16 cellular contexts compared by ENCODE assay signal in genomic region chr7:95436407-95436806, GRCh38. TPM values are rescaled to one million over a fixed set of nuclear protein-coding genes. Genes with fewer than 3 reads are reported as not detected.
DNase-seq lines count a peak whose midpoint lies in the region; ATAC-seq and TF ChIP-seq lines count a peak whose summit lies in the region.
"Had no signal": no experiment of that assay in that cellular context is flagged by ENCODE, and none has a peak within 500 bp of the region (broad histone marks: within the 10 kb centered on the region; RNA-seq: fewer than 3 reads in every experiment).

No MANE protein-coding gene starts in this region.

- H3K4me3 ChIP-seq in Caco-2 (ENCODE audit: low read depth, low read length): no peak overlapping the region

- CTCF ChIA-PET in Caco-2 (lab: Charles Lee): interaction anchor here (1.2 kb wide), 1 partner anchor 40 kb away, joined by 6 read pairs; the partner anchor contains the start of gene PON3

- H3K9me3 ChIP-seq in Caco-2: no peaks in the 10 kb centered on the region
- H3K9me3 ChIP-seq in T-helper 17 cell (ENCODE audit: control insufficient read depth, low read length, poor library complexity, severe bottlenecking): no peaks in the 10 kb centered on the region

- H3K27ac Mint-ChIP-seq in Caco-2 (ENCODE audit: unreplicated experiment): no peak overlapping the region
- no peak overlapping the region for H3K27ac Mint-ChIP-seq in central memory CD8-positive, alpha-beta T cell (ENCODE audit: low read depth)
- H3K27ac Mint-ChIP-seq in mesothelial cell of epicardium: peak overlapping the region; percentile 64
- peak overlapping the region; percentile 72 for H3K27ac Mint-ChIP-seq in type B pancreatic cell
- no peak overlapping the region for H3K27ac Mint-ChIP-seq in T-helper 17 cell
- H3K27ac Mint-ChIP-seq: CD8-positive, alpha-beta T cell; HFFc6 had no signal

- peaks cover 27% of the 10 kb centered on the region for H3K4me1 Mint-ChIP-seq in Caco-2 (ENCODE audit: low read depth, unreplicated experiment)
- H3K4me1 Mint-ChIP-seq in central memory CD8-positive, alpha-beta T cell: peaks cover 12% of the 10 kb centered on the region
- H3K4me1 Mint-ChIP-seq in mesothelial cell of epicardium: peaks cover 18% of the 10 kb centered on the region
- peaks cover 35% of the 10 kb centered on the region for H3K4me1 Mint-ChIP-seq in type B pancreatic cell (ENCODE audit: unreplicated experiment)
- H3K4me1 Mint-ChIP-seq in T-helper 17 cell: peaks cover 16% of the 10 kb centered on the region

- no peak for DNase-seq in Caco-2
- no peak for DNase-seq in central memory CD8-positive, alpha-beta T cell (ENCODE audit: low spot score in 2 of 2)
- DNase-seq in mesothelial cell of epicardium (ENCODE audit: low spot score in 2 of 2, unreplicated experiment in 2 of 2): no peak
- DNase-seq in type B pancreatic cell (ENCODE audit: extremely low spot score, unreplicated experiment): no peak
- no peak for DNase-seq in T-helper 17 cell
- DNase-seq in NCI-H69 (lab: John Stamatoyannopoulos, UW): no peak
- DNase-seq: CD8-positive, alpha-beta T cell; DMS79 treated with DMSO at 0.1 percent for 48 hours; HFFc6; NCI-H1105; NCI-H187; NCI-H226; PC-3 had no signal

- intact Hi-C loops in Caco-2 (cut with micrococcal nuclease; ENCODE audit: unreplicated experiment): no loop called here

- H3K4me3 Mint-ChIP-seq in Caco-2 (ENCODE audit: unreplicated experiment) (peak overlapping the region; percentile 91), mesothelial cell of epicardium (no peak overlapping the region), type B pancreatic cell (no peak overlapping the region), T-helper 17 cell (no peak overlapping the region)
- H3K4me3 Mint-ChIP-seq in central memory CD8-positive, alpha-beta T cell: peak overlapping the region; percentile 85
- H3K4me3 Mint-ChIP-seq: HFFc6 had no signal

- peaks cover 51% of the 10 kb centered on the region for H3K4me1 ChIP-seq in Caco-2

- H3K36me3 Mint-ChIP-seq in Caco-2 (ENCODE audit: insufficient read depth, unreplicated experiment) (peaks cover 22% of the 10 kb centered on the region), mesothelial cell of epicardium (peaks cover 12% of the 10 kb centered on the region), type B pancreatic cell (peaks cover 12% of the 10 kb centered on the region), T-helper 17 cell (ENCODE audit: low read depth) (peaks cover 3% of the 10 kb centered on the region)
- peaks cover 3% of the 10 kb centered on the region for H3K36me3 Mint-ChIP-seq in central memory CD8-positive, alpha-beta T cell (ENCODE audit: insufficient read depth)

- no peaks in the 10 kb centered on the region for H3K9me3 Mint-ChIP-seq in Caco-2 (ENCODE audit: unreplicated experiment)
- H3K9me3 Mint-ChIP-seq in central memory CD8-positive, alpha-beta T cell: no peaks in the 10 kb centered on the region
- H3K9me3 Mint-ChIP-seq in mesothelial cell of epicardium: peaks cover 4% of the 10 kb centered on the region
- H3K9me3 Mint-ChIP-seq in type B pancreatic cell: peaks cover 3% of the 10 kb centered on the region
- H3K9me3 Mint-ChIP-seq: CD8-positive, alpha-beta T cell; HFFc6 had no signal

- ATAC-seq in central memory CD8-positive, alpha-beta T cell (replicated peaks; ENCODE audit: extremely low read depth, poor library complexity, severe bottlenecking): no peak
- ATAC-seq in T-helper 17 cell (no peak), GM19035 (IDR thresholded peaks at IDR 0.05; ENCODE audit: unreplicated experiment) (no peak)
- ATAC-seq: CD8-positive, alpha-beta T cell; PC-3 had no signal

- POLR2A ChIA-PET in Caco-2 (lab: Charles Lee): no interaction called here

- H3K36me3 ChIP-seq in Caco-2 (ENCODE audit: control insufficient read depth, insufficient read depth, low read length): no peaks in the 10 kb centered on the region

- TF ChIP-seq CTCF in Caco-2 (IDR thresholded peaks at IDR 0.05; ENCODE audit: insufficient read depth in 1 of 2, low read depth in 1 of 2, low read length in 1 of 2, severe bottlenecking in 1 of 2, unreplicated experiment in 1 of 2) (no peak), mesothelial cell of epicardium (IDR thresholded peaks at IDR 0.05; ENCODE audit: unreplicated experiment) (no peak), type B pancreatic cell (conservative IDR thresholded peaks at IDR 0.05) (no peak)

- H3K27me3 Mint-ChIP-seq in Caco-2 (ENCODE audit: insufficient read depth, unreplicated experiment) (no peaks in the 10 kb centered on the region), mesothelial cell of epicardium (ENCODE audit: low read depth) (no peaks in the 10 kb centered on the region), type B pancreatic cell (no peaks in the 10 kb centered on the region), T-helper 17 cell (no peaks in the 10 kb centered on the region)
- no peaks in the 10 kb centered on the region for H3K27me3 Mint-ChIP-seq in central memory CD8-positive, alpha-beta T cell

- no peaks in the 10 kb centered on the region for H3K27me3 ChIP-seq in Caco-2 (replicated peaks; ENCODE audit: control insufficient read depth, insufficient read depth, low read length)

- BruUV-seq in Caco-2 (replicated peaks; lab: Mats Ljungman, UMichigan): no TSS peak

RNA-seq across cellular contexts. Expression of gene PON2, which starts 1.6 kb away (rescaled TPM):
- total RNA-seq in Caco-2 (2022) (140 and 141 TPM in 2 replicates), mesothelial cell of epicardium (113 to 115 TPM (median 114 TPM) in 3 replicates), type B pancreatic cell (ENCODE audit: low replicate concordance) (45.4 and 79.2 TPM in 2 replicates), T-helper 17 cell (1 to 10 TPM; 6.3 to 8.2 TPM)

RNA-seq across cellular contexts. Expression of gene PON3, which starts 40.2 kb away (rescaled TPM):
- total RNA-seq in Caco-2 (2022) (13.4 and 15.0 TPM in 2 replicates), mesothelial cell of epicardium (not detected in 3 replicates), type B pancreatic cell (ENCODE audit: low replicate concordance) (0.17 and 1.2 TPM in 2 replicates), T-helper 17 cell (not detected)
- total RNA-seq: CD8-positive, alpha-beta T cell; G401; H4; HFFc6; PC-3 had no signal

RNA-seq across cellular contexts. Expression of gene ASB4, which starts 49.3 kb away (rescaled TPM):
- total RNA-seq in Caco-2 (2022) (not detected in 2 replicates), mesothelial cell of epicardium (0.07 to 0.29 TPM (median 0.09 TPM) in 3 replicates), type B pancreatic cell (ENCODE audit: low replicate concordance) (0.07 and 0.31 TPM in 2 replicates), T-helper 17 cell (not detected)
- total RNA-seq: CD8-positive, alpha-beta T cell; G401; H4; HFFc6; PC-3 had no signal

Comparison
In these comparisons a context has a peak if more than half of its experiments do, and no peak if none do; other contexts are left out.
1. H3K27ac Mint-ChIP-seq: peak in mesothelial cell of epicardium (single experiment) and type B pancreatic cell (single experiment); none in Caco-2 (single experiment), central memory CD8-positive, alpha-beta T cell (single experiment) and T-helper 17 cell (single experiment).
2. H3K4me3 Mint-ChIP-seq: peak in Caco-2 (single experiment) and central memory CD8-positive, alpha-beta T cell (single experiment); none in mesothelial cell of epicardium (single experiment), type B pancreatic cell (single experiment) and T-helper 17 cell (single experiment).